ENCODE assay signal across 11 cellular contexts in genomic region chr15:98858610-98859023, GRCh38.
DNase-seq lines count a peak whose midpoint lies in the region; ATAC-seq, FAIRE-seq and TF ChIP-seq lines count a peak whose summit lies in the region.
"Had no signal": no experiment of that assay in that cellular context is flagged by ENCODE, and none has a peak within 500 bp of the region (broad histone marks: within the 10 kb centered on the region; RNA-seq: fewer than 3 reads in every experiment).

No MANE protein-coding gene starts in this region.

- H3K27me3 ChIP-seq in HUES48 (ENCODE audit: control insufficient read depth, insufficient read depth, low read length) (no peaks in the 10 kb centered on the region), mesendoderm (ENCODE audit: insufficient read depth, low read length, poor library complexity) (no peaks in the 10 kb centered on the region), pancreas (no peaks in the 10 kb centered on the region)

- H3K27ac Mint-ChIP-seq in CD14-positive monocyte, result peak overlapping the region in 6 of 7 donors; percentile 39 to 87 (median 66)
- H3K27ac Mint-ChIP-seq in activated T-helper 2 cell treated with anti-CD3 and anti-CD28 coated beads, Interferon-gamma antibody, Interleukin-2, Interleukin-4, amounts not matched to agents 10 μg/mL and 5 μg/mL and 100 μg/mL, durations not matched to agents 14 hours and 24 hours and 36 hours, result peak overlapping the region; percentile 67

- H2BK5ac ChIP-seq in mesendoderm (ENCODE audit: low read length), result no peak overlapping the region

- H3K79me1 ChIP-seq in mesendoderm (ENCODE audit: low read length), result peaks cover 20% of the 10 kb centered on the region

- H3K9ac ChIP-seq in HUES48 (ENCODE audit: low read depth, low read length) (no peak overlapping the region), mesendoderm (ENCODE audit: low read length) (no peak overlapping the region)

- no peaks in the 10 kb centered on the region for H3K27me3 Mint-ChIP-seq in CD14-positive monocyte (ENCODE audit: low read depth in 3 of 3)
- H3K27me3 Mint-ChIP-seq in activated T-helper 2 cell treated with anti-CD3 and anti-CD28 coated beads, Interferon-gamma antibody, Interleukin-2, Interleukin-4, amounts not matched to agents 10 μg/mL and 5 μg/mL and 100 μg/mL, durations not matched to agents 14 hours and 24 hours and 36 hours (ENCODE audit: low read depth), result no peaks in the 10 kb centered on the region

- no peaks in the 10 kb centered on the region for H3K9me3 ChIP-seq in HUES48 (ENCODE audit: control insufficient read depth, insufficient read depth, low read length)
- no peaks in the 10 kb centered on the region for H3K9me3 ChIP-seq in pancreas

- no peak overlapping the region for H2AK5ac ChIP-seq in mesendoderm (ENCODE audit: low read length)

- no peak overlapping the region for H4K5ac ChIP-seq in mesendoderm (ENCODE audit: low read length)

- FAIRE-seq in pancreas (lab: Jason Lieb, UNC), result no peak

- intact Hi-C loops in CD14-positive monocyte (cut with micrococcal nuclease), result no loop called here
- intact Hi-C loops in activated T-helper 2 cell treated with anti-CD3 and anti-CD28 coated beads, Interferon-gamma antibody, Interleukin-2, Interleukin-4, amounts not matched to agents 10 μg/mL and 5 μg/mL and 100 μg/mL, durations not matched to agents 14 hours and 24 hours and 36 hours (cut with micrococcal nuclease), result no loop called here
- intact Hi-C loops in pancreas (cut with DNase I), result no loop called here

- H4K8ac ChIP-seq in mesendoderm (ENCODE audit: low read depth, low read length), result no peak overlapping the region

- H3K27ac ChIP-seq in HUES48 (ENCODE audit: low read depth, low read length), result peak overlapping the region; percentile 4
- no peak overlapping the region for H3K27ac ChIP-seq in mesendoderm (ENCODE audit: low read depth, low read length)
- H3K27ac ChIP-seq in pancreas, result no peak overlapping the region

- peaks cover 0 to 1% (median 0%) of the 10 kb centered on the region in 7 donors for H3K9me3 Mint-ChIP-seq in CD14-positive monocyte
- no peaks in the 10 kb centered on the region for H3K9me3 Mint-ChIP-seq in activated T-helper 2 cell treated with anti-CD3 and anti-CD28 coated beads, Interferon-gamma antibody, Interleukin-2, Interleukin-4, amounts not matched to agents 10 μg/mL and 5 μg/mL and 100 μg/mL, durations not matched to agents 14 hours and 24 hours and 36 hours

- no peak overlapping the region for H2BK120ac ChIP-seq in mesendoderm (ENCODE audit: low read depth, low read length)

- H3K4ac ChIP-seq in mesendoderm (ENCODE audit: low read depth, low read length), result no peak overlapping the region

- H3K23ac ChIP-seq in mesendoderm (ENCODE audit: low read length), result no peak overlapping the region

- H3K79me2 ChIP-seq in mesendoderm (ENCODE audit: control insufficient read depth, insufficient read depth, low read length), result peaks cover 71% of the 10 kb centered on the region

- peak overlapping the region; percentile 11 for H3K56ac ChIP-seq in mesendoderm (ENCODE audit: low read length)

- H3K18ac ChIP-seq in mesendoderm (ENCODE audit: low read length), result no peak overlapping the region

- H2BK15ac ChIP-seq in mesendoderm (replicated peaks; ENCODE audit: low read depth), result no peak overlapping the region

- peaks cover 81% of the 10 kb centered on the region for H3K4me1 ChIP-seq in HUES48 (ENCODE audit: control insufficient read depth, insufficient read depth, low read length)
- peaks cover 16% of the 10 kb centered on the region for H3K4me1 ChIP-seq in mesendoderm (ENCODE audit: control insufficient read depth, low read depth, low read length)
- peaks cover 17 to 31% (median 31%) of the 10 kb centered on the region in 3 donors for H3K4me1 ChIP-seq in pancreas

- ATAC-seq in HG03108 (IDR thresholded peaks at IDR 0.05; ENCODE audit: unreplicated experiment) (no peak), pancreas (no peak), HG03039 (IDR thresholded peaks at IDR 0.05; ENCODE audit: unreplicated experiment) (no peak)

- H3K4me3 ChIP-seq in HUES48 (ENCODE audit: low read depth, low read length) (no peak overlapping the region), mesendoderm (ENCODE audit: low read length) (no peak overlapping the region), pancreas (no peak overlapping the region)

- WGBS in mesendoderm (ENCODE audit: extremely low coverage, insufficient coverage, low lambda C conversion rate), result no CpG with 5 or more reads among the region's 9 CpGs
- WGBS in pancreas, 2 donors, result 77% methylated on average over 9 of the region's 9 CpGs

- no peaks in the 10 kb centered on the region for H3K36me3 ChIP-seq in HUES48 (ENCODE audit: control insufficient read depth, insufficient read depth, low read length)
- H3K36me3 ChIP-seq in mesendoderm (ENCODE audit: control insufficient read depth, insufficient read depth, low read length), result no peaks in the 10 kb centered on the region
- H3K36me3 ChIP-seq in pancreas, result no peaks in the 10 kb centered on the region

- H3K4me2 ChIP-seq in mesendoderm (ENCODE audit: low read length), result no peak overlapping the region

- DNase-seq in CD14-positive monocyte (ENCODE audit: low spot score) (no peak), mesendoderm (no peak), NCI-H187 treated with DMSO at 0.1 percent for 48 hours (lab: John Stamatoyannopoulos, UW) (no peak), pancreas (no peak)
- DNase-seq in activated T-helper 2 cell treated with anti-CD3 and anti-CD28 coated beads, Interferon-gamma antibody, Interleukin-2, Interleukin-4, amounts not matched to agents 10 μg/mL and 5 μg/mL and 100 μg/mL, durations not matched to agents 14 hours and 24 hours and 36 hours (ENCODE audit: low spot score), result no peak
- DNase-seq: head of caudate nucleus, NCI-H1417 treated with DMSO at 0.1 percent for 48 hours, SW 1271 had no signal

- H3K4me1 Mint-ChIP-seq in CD14-positive monocyte, result peaks cover 47% of the 10 kb centered on the region
- H3K4me1 Mint-ChIP-seq in activated T-helper 2 cell treated with anti-CD3 and anti-CD28 coated beads, Interferon-gamma antibody, Interleukin-2, Interleukin-4, amounts not matched to agents 10 μg/mL and 5 μg/mL and 100 μg/mL, durations not matched to agents 14 hours and 24 hours and 36 hours (ENCODE audit: low read depth), result peaks cover 31% of the 10 kb centered on the region

- TF ChIP-seq CTCF in CD14-positive monocyte (IDR thresholded peaks at IDR 0.05), result no peak
- no peak for TF ChIP-seq CTCF in pancreas (IDR thresholded peaks at IDR 0.05)

- peak overlapping the region; percentile 74 to 85 for H3K4me3 Mint-ChIP-seq in CD14-positive monocyte
- H3K4me3 Mint-ChIP-seq in activated T-helper 2 cell treated with anti-CD3 and anti-CD28 coated beads, Interferon-gamma antibody, Interleukin-2, Interleukin-4, amounts not matched to agents 10 μg/mL and 5 μg/mL and 100 μg/mL, durations not matched to agents 14 hours and 24 hours and 36 hours (ENCODE audit: low read depth), result peak overlapping the region; percentile 72

- H3K36me3 Mint-ChIP-seq in CD14-positive monocyte, result no peaks in the 10 kb centered on the region
- no peaks in the 10 kb centered on the region for H3K36me3 Mint-ChIP-seq in activated T-helper 2 cell treated with anti-CD3 and anti-CD28 coated beads, Interferon-gamma antibody, Interleukin-2, Interleukin-4, amounts not matched to agents 10 μg/mL and 5 μg/mL and 100 μg/mL, durations not matched to agents 14 hours and 24 hours and 36 hours (ENCODE audit: low read depth)
